Comparison of ENCODE assay signal across 19 cellular contexts in genomic region chr12:92890601-92891106, GRCh38. TPM values are rescaled to one million over a fixed set of nuclear protein-coding genes. Genes with fewer than 3 reads are reported as not detected.
DNase-seq lines count a peak whose midpoint lies in the region; ATAC-seq, FAIRE-seq and TF ChIP-seq lines count a peak whose summit lies in the region.
"Had no signal": no experiment of that assay in that cellular context is flagged by ENCODE, and none has a peak within 500 bp of the region (broad histone marks: within the 10 kb centered on the region; RNA-seq: fewer than 3 reads in every experiment).

No MANE protein-coding gene starts in this region.

- no peak overlapping the region for H2BK120ac ChIP-seq in mesendoderm (ENCODE audit: low read depth, low read length)

- no peak for TF ChIP-seq RAD21 in HepG2 (CRISPR knock-in tag; IDR thresholded peaks at IDR 0.05)

- H3K27ac Mint-ChIP-seq in T-helper 17 cell: peak overlapping the region; percentile 41

- H3K18ac ChIP-seq in mesendoderm (ENCODE audit: low read length): no peak overlapping the region

- H3K9me3 ChIP-seq in HepG2 (ENCODE audit: low read length) (no peaks in the 10 kb centered on the region), right lobe of liver (no peaks in the 10 kb centered on the region), T-helper 17 cell (ENCODE audit: control insufficient read depth, low read length, poor library complexity, severe bottlenecking) (no peaks in the 10 kb centered on the region)

- H3K27ac ChIP-seq in HepG2 (ENCODE audit: extremely low read length, insufficient read depth, low read length) (no peak overlapping the region), right lobe of liver (no peak overlapping the region), mesendoderm (ENCODE audit: low read depth, low read length) (no peak overlapping the region)
- H3K27ac ChIP-seq: BLaER1 treated with 17β-estradiol and CSF1 and Interleukin-3, amounts not matched to agents 10 nM and 100 nM had no signal

- H3K27me3 ChIP-seq in HepG2 (ENCODE audit: control insufficient read depth in 1 of 2, insufficient read depth in 2 of 2, low read length in 2 of 2) (no peaks in the 10 kb centered on the region), right lobe of liver (no peaks in the 10 kb centered on the region), mesendoderm (ENCODE audit: insufficient read depth, low read length, poor library complexity) (no peaks in the 10 kb centered on the region)
- H3K27me3 ChIP-seq: BLaER1 treated with 17β-estradiol and CSF1 and Interleukin-3, amounts not matched to agents 10 nM and 100 nM had no signal

- H2AK5ac ChIP-seq in mesendoderm (ENCODE audit: low read length): no peak overlapping the region

- no peak overlapping the region for H3K23ac ChIP-seq in mesendoderm (ENCODE audit: low read length)

- H3K36me3 Mint-ChIP-seq in T-helper 17 cell (ENCODE audit: low read depth): peaks cover 9% of the 10 kb centered on the region

- H3K4me3 Mint-ChIP-seq in T-helper 17 cell: no peak overlapping the region
- H3K4me3 Mint-ChIP-seq: CD4-positive, alpha-beta T cell had no signal

- WGBS in HepG2 (ENCODE audit: low lambda C conversion rate): 96% methylated on average over 3 of the region's 3 CpGs
- 92% methylated on average over 3 of the region's 3 CpGs for WGBS in right lobe of liver (ENCODE audit: insufficient coverage, low coverage, low lambda C conversion rate, missing lambda C conversion rate)
- no CpG with 5 or more reads among the region's 3 CpGs for whole genome bisulfite sequencing in mesendoderm (ENCODE audit: extremely low coverage, insufficient coverage, low lambda C conversion rate)

- no peaks in the 10 kb centered on the region for H4K20me1 ChIP-seq in HepG2 (ENCODE audit: insufficient read depth, low read length)

- intact Hi-C loops in HepG2 (cut with micrococcal nuclease; ENCODE audit: unreplicated experiment) (loop anchor here (5.0 kb wide), 1 partner anchor 908 kb away; no protein-coding TSS in a partner anchor), right lobe of liver (cut with DNase I) (no loop called here), head of caudate nucleus (cut with DNase I) (no loop called here)

- TF ChIP-seq CTCF in HepG2 (CRISPR knock-in tag; IDR thresholded peaks at IDR 0.05): no peak
- no peak for TF ChIP-seq CTCF in right lobe of liver (IDR thresholded peaks at IDR 0.05)

- ATAC-seq in HepG2 (no peak), right lobe of liver (no peak), T-helper 17 cell (no peak)
- ATAC-seq: HCT116 had no signal

- no peak overlapping the region for H4K5ac ChIP-seq in mesendoderm (ENCODE audit: low read length)

- H4K8ac ChIP-seq in mesendoderm (ENCODE audit: low read depth, low read length): no peak overlapping the region

- H2AFZ ChIP-seq in HepG2 (ENCODE audit: low read length): no peak overlapping the region

- DNase-seq in HepG2 (ENCODE audit: low spot score) (no peak), right lobe of liver (no peak), T-helper 17 cell (no peak), G401 (ENCODE audit: low spot score) (no peak), RCC 7860 (ENCODE audit: low spot score) (no peak), mesendoderm (no peak), head of caudate nucleus (no peak)
- DNase-seq: ACHN; Calu3; CD4-positive, alpha-beta T cell; DMS153; DMS79 treated with DMSO at 0.1 percent for 48 hours; EL; GDM1 had no signal

- POLR2A ChIA-PET in HepG2 (lab: Yijun Ruan, JAX): no interaction called here

- TF ChIP-seq EP300 in HepG2 (IDR thresholded peaks at IDR 0.05; ENCODE audit: low read depth in 2 of 2, low read length in 2 of 2) (no peak), HepG2 (CRISPR knock-in tag; IDR thresholded peaks at IDR 0.05; ENCODE audit: borderline replicate concordance) (no peak)

- no peaks in the 10 kb centered on the region for H3K27me3 Mint-ChIP-seq in T-helper 17 cell
- H3K27me3 Mint-ChIP-seq: CD4-positive, alpha-beta T cell had no signal

- H3K4me3 ChIP-seq in HepG2 (replicated peaks in 1 of 3; ENCODE audit: insufficient read depth in 1 of 3, low read depth in 2 of 3, low read length in 3 of 3) (no peak overlapping the region), right lobe of liver (no peak overlapping the region), mesendoderm (ENCODE audit: low read length) (no peak overlapping the region)
- H3K4me3 ChIP-seq: BLaER1 treated with 17β-estradiol and CSF1 and Interleukin-3, amounts not matched to agents 10 nM and 100 nM had no signal

- H3K79me2 ChIP-seq in HepG2 (ENCODE audit: insufficient read depth, low read length) (peaks cover 22% of the 10 kb centered on the region), mesendoderm (ENCODE audit: control insufficient read depth, insufficient read depth, low read length) (no peaks in the 10 kb centered on the region)

- no peaks in the 10 kb centered on the region for H3K79me1 ChIP-seq in mesendoderm (ENCODE audit: low read length)

- H3K4me2 ChIP-seq in HepG2 (ENCODE audit: low read depth, low read length) (no peak overlapping the region), mesendoderm (ENCODE audit: low read length) (no peak overlapping the region)
- H3K4me2 ChIP-seq: BLaER1 treated with 17β-estradiol and CSF1 and Interleukin-3, amounts not matched to agents 10 nM and 100 nM had no signal

- H2BK15ac ChIP-seq in mesendoderm (replicated peaks; ENCODE audit: low read depth): no peak overlapping the region

- CTCF ChIA-PET in HepG2 (lab: Yijun Ruan, JAX; ENCODE audit: low intra/inter-chr PET ratio, low total read pairs): no interaction called here

- in situ Hi-C loops in HepG2 (cut with HindIII; ENCODE audit: extremely low pct_ligation_motif_present, low pct_unique_long_range_greater_than_20kb): no loop called here
- in situ Hi-C loops in G401 (cut with HindIII; ENCODE audit: low sequenced_read_pairs): no loop called here

- H3K56ac ChIP-seq in mesendoderm (ENCODE audit: low read length): no peak overlapping the region

- H3K4me1 Mint-ChIP-seq in T-helper 17 cell: peaks cover 11% of the 10 kb centered on the region

- H3K4ac ChIP-seq in mesendoderm (ENCODE audit: low read depth, low read length): no peak overlapping the region

- FAIRE-seq in HepG2 (lab: Jason Lieb, UNC) (no peak), islet of Langerhans (lab: Jason Lieb, UNC) (peak; percentile 9), RCC 7860 (lab: Jason Lieb, UNC) (no peak)
- FAIRE-seq: GM12892, HTR-8/SVneo had no signal

- no peak overlapping the region for H2BK5ac ChIP-seq in mesendoderm (ENCODE audit: low read length)

- TF ChIP-seq POLR2A in HepG2 (IDR thresholded peaks at IDR 0.05; ENCODE audit: insufficient read depth in 1 of 2, low read depth in 2 of 2, low read length in 2 of 2): no peak
- TF ChIP-seq POLR2A in right lobe of liver (IDR thresholded peaks at IDR 0.05): no peak

- BruUV-seq in HepG2 (replicated peaks; lab: Mats Ljungman, UMichigan): no TSS peak

- H3K9ac ChIP-seq in HepG2 (ENCODE audit: insufficient read depth, low read depth, low read length): no peak overlapping the region
- no peak overlapping the region for H3K9ac ChIP-seq in mesendoderm (ENCODE audit: low read length)
- H3K9ac ChIP-seq: BLaER1 treated with 17β-estradiol and CSF1 and Interleukin-3, amounts not matched to agents 10 nM and 100 nM had no signal

- H3K4me1 ChIP-seq in HepG2 (ENCODE audit: insufficient read depth, low read length) (no peaks in the 10 kb centered on the region), right lobe of liver (no peaks in the 10 kb centered on the region), mesendoderm (ENCODE audit: control insufficient read depth, low read depth, low read length) (no peaks in the 10 kb centered on the region)

- H3K36me3 ChIP-seq in HepG2 (replicated peaks in 1 of 2; ENCODE audit: control insufficient read depth in 1 of 2, insufficient read depth in 2 of 2, low read length in 2 of 2) (peaks cover 1 to 10% of the 10 kb centered on the region in 2 experiments; a peak in 3 of 5 replicates), right lobe of liver (no peaks in the 10 kb centered on the region), mesendoderm (ENCODE audit: control insufficient read depth, insufficient read depth, low read length) (no peaks in the 10 kb centered on the region)

TF ChIP-seq in HepG2, 621 proteins besides CTCF, POLR2A, EP300 and RAD21 (continues in another document):
- TF ChIP-seq ZNF713 (CRISPR knock-in tag; IDR thresholded peaks at IDR 0.05): no peak

RNA-seq across cellular contexts. Expression of gene EEA1, which starts 38.4 kb away (rescaled TPM):
- 19.3 and 42.7 TPM in 2 replicates for total RNA-seq in HepG2 (2016; rRNA removed; fragmentation: Illumina TruSeq; extraction: Trizol)
- 13.7 and 15.1 TPM in 2 replicates for total RNA-seq in HepG2 (2016; cell fraction: cytosol; rRNA removed; fragmentation: Illumina TruSeq; extraction: Trizol; ENCODE audit: low read depth)
- total RNA-seq in HepG2 (2016; cell fraction: insoluble cytoplasmic fraction; rRNA removed; fragmentation: Illumina TruSeq; extraction: Trizol): 17.7 and 39.8 TPM in 2 replicates
- total RNA-seq in HepG2 (2016; cell fraction: membrane; rRNA removed; fragmentation: Illumina TruSeq; extraction: Trizol): 9.5 and 12.2 TPM in 2 replicates
- total RNA-seq in HepG2 (2016; cell fraction: nucleus; rRNA removed; fragmentation: Illumina TruSeq; extraction: Trizol): 29.6 and 33.4 TPM in 2 replicates
- polyA plus RNA-seq in HepG2 (2011; rRNA removed): 2.6 and 5.0 TPM in 2 replicates
- polyA plus RNA-seq in HepG2 (2011; cell fraction: cytosol; rRNA removed): 1.1 and 1.8 TPM in 2 replicates
- 2.6 and 2.7 TPM in 2 replicates for polyA plus RNA-seq in HepG2 (2011; cell fraction: nucleus; rRNA removed)
- polyA plus RNA-seq in HepG2 (2012): 5.4 and 9.3 TPM in 2 replicates
- 0.26 and 0.34 TPM in 2 replicates for polyA plus RNA-seq in HepG2 (2016; cell fraction: cytosol; fragmentation: Illumina TruSeq; extraction: Trizol; ENCODE audit: low read depth)
- 17.0 and 18.2 TPM in 2 replicates for polyA plus RNA-seq in HepG2 (2016; cell fraction: insoluble cytoplasmic fraction; fragmentation: Illumina TruSeq; extraction: Trizol; ENCODE audit: low read depth)
- polyA plus RNA-seq in HepG2 (2016; cell fraction: membrane; fragmentation: Illumina TruSeq; extraction: Trizol; ENCODE audit: low read depth): 0.85 and 1.0 TPM in 2 replicates
- 17.2 and 17.6 TPM in 2 replicates for polyA plus RNA-seq in HepG2 (2016; cell fraction: nucleus; fragmentation: Illumina TruSeq; extraction: Trizol; ENCODE audit: insufficient read depth, low read depth)
- polyA minus RNA-seq in HepG2 (2011; rRNA and poly(A)+ RNA removed; ENCODE audit: low replicate concordance): 1.6 and 2.5 TPM in 2 replicates
- 21.9 and 22.2 TPM in 2 replicates for polyA minus RNA-seq in HepG2 (2011; cell fraction: cytosol; rRNA and poly(A)+ RNA removed)
- 23.8 and 31.0 TPM in 2 replicates for polyA minus RNA-seq in HepG2 (2011; cell fraction: nucleus; rRNA and poly(A)+ RNA removed)
- total RNA-seq in right lobe of liver: 10 to 100 TPM in 5 of 6 experiments, 1 to 10 TPM in 1; 8.9 to 20.3 (median 16.3) TPM
- 10 to 100 TPM; 13.2 to 16.1 TPM for total RNA-seq in T-helper 17 cell
- total RNA-seq in G401 (2014; rRNA removed; shearing (Covaris generic)): 7.6 and 10.0 TPM in 2 replicates
- polyA plus RNA-seq in mesendoderm (2013, experiment 1 of 2): 10.4 TPM
- polyA plus RNA-seq in mesendoderm (2013, experiment 2 of 2): 9.8 TPM
